In genomic region chr2:231662811-231663457, GRCh38 we compare ENCODE assay signal across 1 cellular context.
TF ChIP-seq lines count a peak whose summit lies in the region.

No MANE protein-coding gene starts in this region.

TF ChIP-seq in SK-N-SH, 30 proteins besides CTCF, POLR2A, EP300 and RAD21 (continued from another document):
- TF ChIP-seq REST (IDR thresholded peaks at IDR 0.05; ENCODE audit: low read depth, low read length) (no peak), YY1 (IDR thresholded peaks at IDR 0.05; ENCODE audit: low read depth) (no peak), NFIC (IDR thresholded peaks at IDR 0.05; ENCODE audit: borderline replicate concordance) (no peak), POLR2AphosphoS5 (IDR thresholded peaks at IDR 0.05; ENCODE audit: low read depth, low read length) (no peak), USF1 (IDR thresholded peaks at IDR 0.05; ENCODE audit: borderline replicate concordance, low read depth) (no peak), ELF1 (IDR thresholded peaks at IDR 0.05) (no peak), USF2 (IDR thresholded peaks at IDR 0.05; ENCODE audit: borderline replicate concordance, low read depth, low read length) (no peak), PBX3 (IDR thresholded peaks at IDR 0.05) (no peak), EZH2phosphoT487 (IDR thresholded peaks at IDR 0.05; ENCODE audit: borderline replicate concordance, low read depth) (no peak), FOXJ3 (CRISPR knock-in tag; IDR thresholded peaks at IDR 0.05) (no peak)
